In the genomic region with DNA sequence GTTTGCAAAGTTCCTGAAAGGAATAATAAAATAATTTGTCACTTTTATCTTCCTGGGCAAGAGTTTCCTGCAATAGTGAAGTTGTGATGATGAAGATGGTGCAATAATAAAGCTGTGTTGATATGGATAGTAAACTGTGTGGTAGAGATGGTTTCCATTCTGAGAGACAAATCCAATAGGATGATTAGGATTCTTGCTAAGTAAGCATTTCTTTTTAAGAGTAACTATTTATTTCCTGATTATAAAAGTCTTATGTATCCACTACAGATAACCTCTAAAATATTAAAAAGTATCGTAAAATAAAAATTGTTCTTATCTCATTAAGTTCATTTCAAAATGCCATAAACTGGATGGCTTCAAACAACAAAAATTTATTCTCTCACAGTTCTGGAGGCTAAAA, we compare ENCODE assay signal across 31 cellular contexts. TPM values are rescaled to one million over a fixed set of nuclear protein-coding genes. Genes with fewer than 3 reads are reported as not detected.
DNase-seq lines count a peak whose midpoint lies in the region; ATAC-seq, FAIRE-seq and TF ChIP-seq lines count a peak whose summit lies in the region.
"Had no signal": no experiment of that assay in that cellular context is flagged by ENCODE, and none has a peak within 500 bp of the region (broad histone marks: within the 10 kb centered on the region; RNA-seq: fewer than 3 reads in every experiment).

No MANE protein-coding gene starts in this region.

- intact Hi-C loops in dorsolateral prefrontal cortex (cut with DNase I) = no loop called here
- intact Hi-C loops in activated CD4-positive, alpha-beta T cell treated with anti-CD3 and anti-CD28 coated beads, Interleukin-2, amount 10 ng/mL, durations not matched to agents 24 days and 14 days (cut with micrococcal nuclease) = no loop called here

- H3K27ac ChIP-seq in A549 = no peak overlapping the region
- H3K27ac ChIP-seq in caudate nucleus (ENCODE audit: low read depth, low read length) = peak overlapping the region; percentile 89
- H3K27ac ChIP-seq in dorsolateral prefrontal cortex = peak overlapping the region in 34 of 59 donors; percentile 32 to 97 (median 90)
- peak overlapping the region; percentile 86 for H3K27ac ChIP-seq in layer of hippocampus (ENCODE audit: low read depth, low read length)
- H3K27ac ChIP-seq: 22Rv1, BLaER1 had no signal

- H3K27me3 ChIP-seq in dorsolateral prefrontal cortex (no peaks in the 10 kb centered on the region), layer of hippocampus (ENCODE audit: control insufficient read depth, insufficient read depth, low read length) (no peaks in the 10 kb centered on the region)
- H3K27me3 ChIP-seq: BE2C, BLaER1 had no signal

- H3K27ac Mint-ChIP-seq in activated CD4-positive, alpha-beta T cell treated with anti-CD3 and anti-CD28 coated beads, Interleukin-2, amount 10 ng/mL, durations not matched to agents 24 days and 14 days = no peak overlapping the region
- H3K27ac Mint-ChIP-seq: CD14-positive monocyte; CD4-positive, alpha-beta memory T cell; CD4-positive, CD25-positive, alpha-beta regulatory T cell; CD8-positive, alpha-beta memory T cell had no signal

- ATAC-seq in A549 = no peak
- no peak for ATAC-seq in HG03196 (IDR thresholded peaks at IDR 0.05; ENCODE audit: unreplicated experiment)
- ATAC-seq in HG03432 (IDR thresholded peaks at IDR 0.05; ENCODE audit: unreplicated experiment) = no peak
- ATAC-seq: GM12878 had no signal

- no peak for TF ChIP-seq POLR2A in A549 (IDR thresholded peaks at IDR 0.05; ENCODE audit: low read length)

- DNase-seq in A549 (ENCODE audit: low read depth in 1 of 2, low spot score in 1 of 2) (no peak), caudate nucleus (lab: John Stamatoyannopoulos, UW) (no peak), dorsolateral prefrontal cortex (no peak)
- DNase-seq in activated CD4-positive, CD25-positive, alpha-beta regulatory T cell (lab: John Stamatoyannopoulos, UW) = no peak
- DNase-seq in activated CD4-positive, alpha-beta T cell treated with anti-CD3 and anti-CD28 coated beads, Interleukin-2, amount 10 ng/mL, durations not matched to agents 24 days and 14 days = no peak
- DNase-seq: ACHN; BE2C; C1 segment of cervical spinal cord; CD4-positive, alpha-beta memory T cell; CD4-positive, CD25-positive, alpha-beta regulatory T cell; CD8-positive, alpha-beta memory T cell; COR-L47; DMS 273 treated with DMSO at 0.1 percent for 48 hours; DMS153; DMS53; DMS79; DND-41; EL; GDM1 had no signal

- CTCF ChIA-PET in A549 (lab: Yijun Ruan, JAX) = interaction anchor here (1.7 kb wide), 1 partner anchor 31 kb away, joined by 4 read pairs; no protein-coding TSS in a partner anchor

- no peak overlapping the region for H3K4me3 Mint-ChIP-seq in activated CD4-positive, alpha-beta T cell treated with anti-CD3 and anti-CD28 coated beads, Interleukin-2, amount 10 ng/mL, durations not matched to agents 24 days and 14 days
- H3K4me3 Mint-ChIP-seq: CD14-positive monocyte; CD4-positive, alpha-beta memory T cell; CD4-positive, CD25-positive, alpha-beta regulatory T cell; CD8-positive, alpha-beta memory T cell had no signal

- POLR2A ChIA-PET in A549 (lab: Yijun Ruan, JAX) = no interaction called here

- no peaks in the 10 kb centered on the region for H3K9me3 Mint-ChIP-seq in activated CD4-positive, alpha-beta T cell treated with anti-CD3 and anti-CD28 coated beads, Interleukin-2, amount 10 ng/mL, durations not matched to agents 24 days and 14 days
- H3K9me3 Mint-ChIP-seq: CD4-positive, alpha-beta memory T cell; CD4-positive, CD25-positive, alpha-beta regulatory T cell; CD8-positive, alpha-beta memory T cell had no signal

- TF ChIP-seq CTCF in A549 (IDR thresholded peaks at IDR 0.05) (no peak), dorsolateral prefrontal cortex (IDR thresholded peaks at IDR 0.05 in 54 of 56, conservative IDR thresholded peaks at IDR 0.05 in 2 of 56; ENCODE audit: low read depth in 1 of 56, partially characterized antibody in 56 of 56) (no peak)

- no peak overlapping the region for H3K4me2 ChIP-seq in A549
- H3K4me2 ChIP-seq: BLaER1 had no signal

- H3K36me3 Mint-ChIP-seq in activated CD4-positive, alpha-beta T cell treated with anti-CD3 and anti-CD28 coated beads, Interleukin-2, amount 10 ng/mL, durations not matched to agents 24 days and 14 days (ENCODE audit: low read depth) = no peaks in the 10 kb centered on the region
- H3K36me3 Mint-ChIP-seq: CD14-positive monocyte; CD4-positive, alpha-beta memory T cell; CD4-positive, CD25-positive, alpha-beta regulatory T cell; CD8-positive, alpha-beta memory T cell had no signal

- H3K4me1 ChIP-seq in A549 = no peaks in the 10 kb centered on the region
- H3K4me1 ChIP-seq: BE2C, BLaER1 had no signal

- no peak for FAIRE-seq in A549 (lab: Jason Lieb, UNC)
- FAIRE-seq: GM12878, GM12892, GM18507 had no signal

- 91% methylated on average over 1 of the region's 1 CpG for WGBS in A549 (ENCODE audit: missing lambda C conversion rate)

- H3K27me3 Mint-ChIP-seq in activated CD4-positive, alpha-beta T cell treated with anti-CD3 and anti-CD28 coated beads, Interleukin-2, amount 10 ng/mL, durations not matched to agents 24 days and 14 days = no peaks in the 10 kb centered on the region
- H3K27me3 Mint-ChIP-seq: CD4-positive, CD25-positive, alpha-beta regulatory T cell had no signal

- TF ChIP-seq EP300 in A549 (IDR thresholded peaks at IDR 0.05) = no peak

- TF ChIP-seq RAD21 in A549 (conservative IDR thresholded peaks at IDR 0.05 in 1 of 2, IDR thresholded peaks at IDR 0.05 in 1 of 2) = no peak

- peaks cover 4% of the 10 kb centered on the region for H3K4me1 Mint-ChIP-seq in activated CD4-positive, alpha-beta T cell treated with anti-CD3 and anti-CD28 coated beads, Interleukin-2, amount 10 ng/mL, durations not matched to agents 24 days and 14 days
- H3K4me1 Mint-ChIP-seq: CD14-positive monocyte; CD4-positive, alpha-beta memory T cell; CD4-positive, CD25-positive, alpha-beta regulatory T cell; CD8-positive, alpha-beta memory T cell had no signal

- no peaks in the 10 kb centered on the region for H3K9me3 ChIP-seq in A549
- H3K9me3 ChIP-seq: BE2C, BLaER1 had no signal

- H3K4me3 ChIP-seq in A549 = no peak overlapping the region
- H3K4me3 ChIP-seq in dorsolateral prefrontal cortex = no peak overlapping the region
- H3K4me3 ChIP-seq: BLaER1, GM12878 had no signal

TF ChIP-seq in A549, 52 proteins besides CTCF, POLR2A, EP300 and RAD21:
- TF ChIP-seq MAFK (IDR thresholded peaks at IDR 0.05; ENCODE audit: partially characterized antibody) (peak; percentile 59), BHLHE40 (IDR thresholded peaks at IDR 0.05; ENCODE audit: low read depth, low read length) (no peak)

RNA-seq across cellular contexts. Expression of gene TSPAN11, which starts 28.7 kb away (rescaled TPM):
- 0.01 and 0.04 TPM in 2 replicates for polyA plus RNA-seq in A549 (2011; rRNA removed)
- 0.03 and 0.08 TPM in 2 replicates for polyA plus RNA-seq in A549 (2012; cell fraction: cytosol; rRNA removed)
- 0.02 and 0.12 TPM in 2 replicates for polyA plus RNA-seq in A549 (2012; cell fraction: nucleus; rRNA removed)
- 0.04 to 0.10 TPM (median 0.06 TPM) in 3 replicates for polyA plus RNA-seq in A549 (2017; fragmentation: RNase III; extraction: RNeasy Plus Mini Kit Qiagen cat#74134 plus additional on column Dnase treatment)
- 0.10 and 0.12 TPM in 2 replicates for polyA minus RNA-seq in A549 (2011; rRNA and poly(A)+ RNA removed)
- 10 to 100 TPM in 21 of 120 experiments, 1 to 10 TPM in 99; 1.5 to 19.0 (median 5.4) TPM for total RNA-seq in dorsolateral prefrontal cortex
- not detected in 2 replicates for total RNA-seq in activated CD4-positive, alpha-beta T cell treated with anti-CD3 and anti-CD28 coated beads, Interleukin-2, amount 10 ng/mL, durations not matched to agents 24 days and 14 days
- total RNA-seq: A172; CD4-positive, alpha-beta memory T cell; CD4-positive, CD25-positive, alpha-beta regulatory T cell; CD8-positive, alpha-beta memory T cell; Daoy; G401 had no signal
- polyA plus RNA-seq: CD14-positive monocyte; CD4-positive, alpha-beta memory T cell; CD4-positive, CD25-positive, alpha-beta regulatory T cell; CD8-positive, alpha-beta memory T cell had no signal

Comparison
In these comparisons a context has a peak if more than half of its experiments do, and no peak if none do; other contexts are left out.
1. H3K27ac ChIP-seq: peak in caudate nucleus (single experiment), dorsolateral prefrontal cortex (34 of 59) and layer of hippocampus (single experiment); none in A549 (0 of 2).